ENCODE assay signal across 24 cellular contexts in genomic region chr15:80732148-80732547, GRCh38. TPM values are rescaled to one million over a fixed set of nuclear protein-coding genes. Genes with fewer than 3 reads are reported as not detected.
"Had no signal": no experiment of that assay in that cellular context is flagged by ENCODE, and none has a peak within 500 bp of the region (broad histone marks: within the 10 kb centered on the region; RNA-seq: fewer than 3 reads in every experiment).

No MANE protein-coding gene starts in this region.

- H3K27me3 ChIP-seq: body of pancreas, foreskin keratinocyte had no signal

- ATAC-seq: activated T-helper 17 cell treated with anti-CD3 and anti-CD28 coated beads, Interleukin-2, amount 50 U/mL, for 72 hours; body of pancreas; left lobe of liver; stimulated activated naive CD8-positive, alpha-beta T cell treated with anti-CD3 and anti-CD28 coated beads, Interleukin-15, amount 100 ng/mL, for 72 hours had no signal

- H3K9me3 ChIP-seq: body of pancreas had no signal

- H3K4me3 ChIP-seq: body of pancreas, skin epidermis had no signal

- H3K27ac ChIP-seq: body of pancreas, foreskin keratinocyte, skin epidermis had no signal

- H3K4me1 ChIP-seq: body of pancreas, foreskin keratinocyte had no signal

- DNase-seq: activated CD4-positive, alpha-beta memory T cell treated with anti-CD3 and anti-CD28 coated beads for 36 hours; activated CD4-positive, alpha-beta T cell treated with anti-CD3 and anti-CD28 coated beads for 4 hours; activated naive CD4-positive, alpha-beta T cell treated with Interleukin-2 at 50 U/mL for 16 hours; activated naive CD8-positive, alpha-beta T cell treated with anti-CD3 and anti-CD28 coated beads, Interleukin-2, amount 10 ng/mL, durations not matched to agents 7 days and 5 days; activated T-cell treated with anti-CD3 and anti-CD28 coated beads, Interleukin-2, amount 50 U/mL, for 1 hour; body of pancreas; cortex of kidney; effector memory CD4-positive, alpha-beta T cell; glutamatergic neuron; hypothalamus; islet precursor cell; mammary epithelial cell; retina; stimulated activated CD4-positive, alpha-beta T cell treated with anti-CD3 and anti-CD28 coated beads, Interleukin-15, amount 100 ng/mL, for 24 hours; stimulated activated CD4-positive, alpha-beta T cell treated with anti-CD3 and anti-CD28 coated beads, Interleukin-2, amount 100 ng/mL, for 48 hours; stimulated activated naive CD8-positive, alpha-beta T cell treated with anti-CD3 and anti-CD28 coated beads, Interleukin-15, amount 100 ng/mL, for 72 hours; SW 1271; T-helper 2 cell; trophoblast cell had no signal

RNA-seq across cellular contexts. Expression of gene CEMIP, which starts 47.0 kb away (rescaled TPM):
- total RNA-seq: endothelial cell of umbilical vein had no signal
